Comparison of ENCODE assay signal across 1 cellular context in the genomic region with DNA sequence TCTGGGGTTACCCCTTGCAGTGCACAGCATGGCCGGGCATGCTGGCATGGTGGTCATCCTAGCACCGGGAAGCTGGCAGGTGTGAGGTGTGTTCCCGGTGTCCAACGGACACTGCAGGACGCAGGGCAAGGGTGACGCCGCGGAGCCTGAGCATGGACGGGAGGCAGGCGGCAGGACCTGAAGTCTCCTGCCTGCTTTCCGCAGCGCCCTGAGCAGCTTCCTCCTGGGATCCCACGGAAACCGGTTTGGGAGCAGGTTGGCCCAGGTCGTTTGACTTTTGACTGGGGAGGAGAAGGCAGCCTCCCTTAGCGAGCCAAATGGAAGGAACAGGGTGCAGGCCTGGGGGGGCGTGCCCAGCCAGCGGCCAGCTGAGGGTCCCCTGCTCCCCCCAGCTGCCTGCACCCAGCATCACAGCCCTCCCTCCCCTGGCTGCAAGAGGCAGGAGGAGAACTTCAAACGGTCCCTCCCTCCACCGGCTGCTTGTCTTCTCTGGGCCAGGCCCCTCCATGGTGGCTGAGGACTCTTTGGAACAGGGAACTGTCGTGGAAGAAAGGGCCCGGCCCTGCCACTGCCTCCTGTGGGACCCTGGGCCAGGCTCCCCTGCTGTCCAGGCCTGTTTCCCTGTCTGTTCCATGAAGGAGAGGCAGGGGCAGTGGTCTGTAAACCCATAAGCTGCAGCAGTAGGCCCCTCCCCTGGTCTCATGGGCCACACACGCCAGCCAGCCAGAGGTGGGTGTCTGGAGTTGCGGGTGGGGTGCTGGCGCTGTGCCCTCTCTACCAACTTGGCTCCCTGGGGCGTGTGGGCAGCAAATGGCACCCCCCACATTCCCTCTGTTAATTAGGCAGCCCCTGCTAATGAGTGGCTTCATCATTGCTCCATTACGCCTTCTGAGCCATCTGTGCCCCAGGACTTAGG.
TF ChIP-seq lines count a peak whose summit lies in the region.

No MANE protein-coding gene starts in this region.

TF ChIP-seq in IMR-90, 13 proteins besides CTCF, POLR2A, EP300 and RAD21:
- TF ChIP-seq SMC3 (IDR thresholded peaks at IDR 0.05; ENCODE audit: low read depth, low read length) (no peak), FOS (IDR thresholded peaks at IDR 0.05; ENCODE audit: low read depth, low read length) (no peak), RFX5 (IDR thresholded peaks at IDR 0.05; ENCODE audit: low read depth, low read length) (no peak), MAZ (IDR thresholded peaks at IDR 0.05; ENCODE audit: borderline replicate concordance, low read depth, low read length) (no peak), RCOR1 (IDR thresholded peaks at IDR 0.05; ENCODE audit: insufficient replicate concordance, low read length) (no peak), CHD1 (IDR thresholded peaks at IDR 0.05; ENCODE audit: low read depth, low read length) (no peak), MAFK (IDR thresholded peaks at IDR 0.05; ENCODE audit: low read depth, low read length) (no peak), CEBPB (IDR thresholded peaks at IDR 0.05; ENCODE audit: low read depth, low read length) (no peak), NFE2L2 (IDR thresholded peaks at IDR 0.05; ENCODE audit: low read depth, low read length) (no peak), BHLHE40 (IDR thresholded peaks at IDR 0.05; ENCODE audit: low read depth, low read length) (no peak), MXI1 (IDR thresholded peaks at IDR 0.05; ENCODE audit: borderline replicate concordance, low read depth, low read length) (no peak)
- TF ChIP-seq, protein P1, sequence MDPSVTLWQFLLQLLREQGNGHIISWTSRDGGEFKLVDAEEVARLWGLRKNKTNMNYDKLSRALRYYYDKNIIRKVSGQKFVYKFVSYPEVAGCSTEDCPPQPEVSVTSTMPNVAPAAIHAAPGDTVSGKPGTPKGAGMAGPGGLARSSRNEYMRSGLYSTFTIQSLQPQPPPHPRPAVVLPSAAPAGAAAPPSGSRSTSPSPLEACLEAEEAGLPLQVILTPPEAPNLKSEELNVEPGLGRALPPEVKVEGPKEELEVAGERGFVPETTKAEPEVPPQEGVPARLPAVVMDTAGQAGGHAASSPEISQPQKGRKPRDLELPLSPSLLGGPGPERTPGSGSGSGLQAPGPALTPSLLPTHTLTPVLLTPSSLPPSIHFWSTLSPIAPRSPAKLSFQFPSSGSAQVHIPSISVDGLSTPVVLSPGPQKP (IDR thresholded peaks at IDR 0.05; ENCODE audit: borderline replicate concordance, low read depth, low read length) = no peak
- TF ChIP-seq, protein P2, sequence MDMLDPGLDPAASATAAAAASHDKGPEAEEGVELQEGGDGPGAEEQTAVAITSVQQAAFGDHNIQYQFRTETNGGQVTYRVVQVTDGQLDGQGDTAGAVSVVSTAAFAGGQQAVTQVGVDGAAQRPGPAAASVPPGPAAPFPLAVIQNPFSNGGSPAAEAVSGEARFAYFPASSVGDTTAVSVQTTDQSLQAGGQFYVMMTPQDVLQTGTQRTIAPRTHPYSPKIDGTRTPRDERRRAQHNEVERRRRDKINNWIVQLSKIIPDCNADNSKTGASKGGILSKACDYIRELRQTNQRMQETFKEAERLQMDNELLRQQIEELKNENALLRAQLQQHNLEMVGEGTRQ (IDR thresholded peaks at IDR 0.05; ENCODE audit: low read depth, low read length) = no peak
